In the genomic region with DNA sequence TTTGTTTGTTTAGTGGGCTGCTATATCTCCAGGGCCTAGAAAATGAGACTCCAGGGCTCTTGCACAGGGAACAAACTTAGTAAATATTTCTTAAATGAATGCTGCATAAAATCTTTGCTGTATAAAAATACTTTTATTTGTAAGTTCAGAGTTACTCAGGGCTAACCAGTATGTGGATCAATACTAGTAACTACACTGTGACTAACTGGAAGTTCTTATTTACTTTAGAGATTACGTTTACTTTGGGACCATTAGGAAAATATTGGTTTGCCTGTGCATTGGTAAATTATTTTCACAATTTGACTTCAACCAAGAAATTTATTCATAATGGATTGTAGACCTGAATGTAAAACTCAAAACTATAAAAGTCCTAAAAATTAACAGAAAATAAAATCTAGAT, we compare ENCODE assay signal across 11 cellular contexts.
"Had no signal": no experiment of that assay in that cellular context is flagged by ENCODE, and none has a peak within 500 bp of the region (broad histone marks: within the 10 kb centered on the region; RNA-seq: fewer than 3 reads in every experiment).

No MANE protein-coding gene starts in this region.

- H3K4me2 ChIP-seq: GM23338 had no signal

- H3K9ac ChIP-seq: GM23248 had no signal

- H2AFZ ChIP-seq: GM23248, GM23338 had no signal

- ATAC-seq: GM23338, HCT116 had no signal

- H3K9me3 ChIP-seq: HAP-1 had no signal

- H3K4me1 ChIP-seq: HAP-1 had no signal

- H3K36me3 ChIP-seq: HAP-1 had no signal

- H3K27ac ChIP-seq: GM23248 had no signal

- H3K4me3 ChIP-seq: GM23248, GM23338, HAP-1 had no signal

- FAIRE-seq: H1, H54 had no signal

- DNase-seq: GM23248, GOT3, H7, H9, HCEC 1CT, HFFc6 had no signal
